ENCODE assay signal across 9 cellular contexts in genomic region chr10:71270301-71270777, GRCh38. TPM values are rescaled to one million over a fixed set of nuclear protein-coding genes. Genes with fewer than 3 reads are reported as not detected.
DNase-seq lines count a peak whose midpoint lies in the region; ATAC-seq and TF ChIP-seq lines count a peak whose summit lies in the region.
"Had no signal": no experiment of that assay in that cellular context is flagged by ENCODE, and none has a peak within 500 bp of the region (broad histone marks: within the 10 kb centered on the region; RNA-seq: fewer than 3 reads in every experiment).

No MANE protein-coding gene starts in this region.

- DNase-seq in GM19240 (ENCODE audit: insufficient read length, low spot score) = peak; percentile 64
- peak; percentile 27 to 67 for DNase-seq in NCI-H446 (lab: John Stamatoyannopoulos, UW)
- peak; percentile 11 for DNase-seq in activated T-helper 1 cell treated with anti-CD3 and anti-CD28 coated beads, Interleukin-12 subunit alpha, Interleukin-12 subunit beta, Interleukin-2, Interleukin-4 antibody, amounts not matched to agents 30 ng/mL and 10 ng/mL and 1 ng/mL, durations not matched to agents 14 hours and 24 hours and 36 hours (ENCODE audit: low spot score)
- DNase-seq in cardiac muscle cell (ENCODE audit: low read depth in 1 of 2, low spot score in 1 of 2) = peak; percentile 85 to 87
- DNase-seq in pulmonary artery endothelial cell (ENCODE audit: low read depth, low spot score) = peak; percentile 32

- H3K36me3 Mint-ChIP-seq in activated T-helper 1 cell treated with anti-CD3 and anti-CD28 coated beads, Interleukin-12 subunit alpha, Interleukin-12 subunit beta, Interleukin-2, Interleukin-4 antibody, amounts not matched to agents 30 ng/mL and 10 ng/mL and 1 ng/mL, durations not matched to agents 14 hours and 24 hours and 36 hours (ENCODE audit: low read depth) = no peaks in the 10 kb centered on the region

- H3K27ac ChIP-seq in C4-2B = no peak overlapping the region
- peak overlapping the region; percentile 69 for H3K27ac ChIP-seq in cardiac muscle cell
- H3K27ac ChIP-seq: ovary had no signal

- H3K4me3 ChIP-seq in cardiac muscle cell = no peak overlapping the region
- H3K4me3 ChIP-seq: ovary had no signal

- ATAC-seq in HG02623 (IDR thresholded peaks at IDR 0.05; ENCODE audit: unreplicated experiment) (no peak), HG03442 (IDR thresholded peaks at IDR 0.05; ENCODE audit: unreplicated experiment) (no peak)

- H3K36me3 ChIP-seq in cardiac muscle cell = peaks cover 4% of the 10 kb centered on the region
- H3K36me3 ChIP-seq: ovary had no signal

- intact Hi-C loops in activated T-helper 1 cell treated with anti-CD3 and anti-CD28 coated beads, Interleukin-12 subunit alpha, Interleukin-12 subunit beta, Interleukin-2, Interleukin-4 antibody, amounts not matched to agents 30 ng/mL and 10 ng/mL and 1 ng/mL, durations not matched to agents 14 hours and 24 hours and 36 hours (cut with micrococcal nuclease) = no loop called here

- no peaks in the 10 kb centered on the region for H3K4me1 Mint-ChIP-seq in activated T-helper 1 cell treated with anti-CD3 and anti-CD28 coated beads, Interleukin-12 subunit alpha, Interleukin-12 subunit beta, Interleukin-2, Interleukin-4 antibody, amounts not matched to agents 30 ng/mL and 10 ng/mL and 1 ng/mL, durations not matched to agents 14 hours and 24 hours and 36 hours (ENCODE audit: low read depth)

- H3K27me3 Mint-ChIP-seq in activated T-helper 1 cell treated with anti-CD3 and anti-CD28 coated beads, Interleukin-12 subunit alpha, Interleukin-12 subunit beta, Interleukin-2, Interleukin-4 antibody, amounts not matched to agents 30 ng/mL and 10 ng/mL and 1 ng/mL, durations not matched to agents 14 hours and 24 hours and 36 hours (ENCODE audit: insufficient read depth) = peaks cover 5% of the 10 kb centered on the region

- no peaks in the 10 kb centered on the region for H3K9me3 ChIP-seq in cardiac muscle cell (ENCODE audit: low read depth)
- H3K9me3 ChIP-seq: ovary had no signal

- no peak overlapping the region for H3K27ac Mint-ChIP-seq in activated T-helper 1 cell treated with anti-CD3 and anti-CD28 coated beads, Interleukin-12 subunit alpha, Interleukin-12 subunit beta, Interleukin-2, Interleukin-4 antibody, amounts not matched to agents 30 ng/mL and 10 ng/mL and 1 ng/mL, durations not matched to agents 14 hours and 24 hours and 36 hours

- no peaks in the 10 kb centered on the region for H3K9me3 Mint-ChIP-seq in activated T-helper 1 cell treated with anti-CD3 and anti-CD28 coated beads, Interleukin-12 subunit alpha, Interleukin-12 subunit beta, Interleukin-2, Interleukin-4 antibody, amounts not matched to agents 30 ng/mL and 10 ng/mL and 1 ng/mL, durations not matched to agents 14 hours and 24 hours and 36 hours

- no peak overlapping the region for H3K4me3 Mint-ChIP-seq in activated T-helper 1 cell treated with anti-CD3 and anti-CD28 coated beads, Interleukin-12 subunit alpha, Interleukin-12 subunit beta, Interleukin-2, Interleukin-4 antibody, amounts not matched to agents 30 ng/mL and 10 ng/mL and 1 ng/mL, durations not matched to agents 14 hours and 24 hours and 36 hours

- peak; percentile 76 for TF ChIP-seq CTCF in C4-2B (conservative IDR thresholded peaks at IDR 0.05)
- peak; percentile 77 for TF ChIP-seq CTCF in cardiac muscle cell (IDR thresholded peaks at IDR 0.05; ENCODE audit: low read depth, low read length)

- H3K4me1 ChIP-seq in cardiac muscle cell (ENCODE audit: low read depth) = peaks cover 36% of the 10 kb centered on the region

- H3K27me3 ChIP-seq in cardiac muscle cell = no peaks in the 10 kb centered on the region
- H3K27me3 ChIP-seq: ovary had no signal

RNA-seq across cellular contexts. Expression of gene SLC29A3, which starts 48.7 kb away (rescaled TPM):
- total RNA-seq in activated T-helper 1 cell treated with anti-CD3 and anti-CD28 coated beads, Interleukin-12 subunit alpha, Interleukin-12 subunit beta, Interleukin-2, Interleukin-4 antibody, amounts not matched to agents 30 ng/mL and 10 ng/mL and 1 ng/mL, durations not matched to agents 14 hours and 24 hours and 36 hours = 6.6 and 6.8 TPM in 2 replicates
- total RNA-seq in cardiac muscle cell (2.5 and 3.5 TPM in 2 replicates), pulmonary artery endothelial cell (0.95 and 1.3 TPM in 2 replicates)
- 4.0 and 5.8 TPM in 2 replicates for polyA plus RNA-seq in cardiac muscle cell

RNA-seq across cellular contexts. Expression of gene UNC5B, which starts 58.0 kb away (rescaled TPM):
- 0.07 and 0.10 TPM in 2 replicates for total RNA-seq in activated T-helper 1 cell treated with anti-CD3 and anti-CD28 coated beads, Interleukin-12 subunit alpha, Interleukin-12 subunit beta, Interleukin-2, Interleukin-4 antibody, amounts not matched to agents 30 ng/mL and 10 ng/mL and 1 ng/mL, durations not matched to agents 14 hours and 24 hours and 36 hours
- total RNA-seq in cardiac muscle cell (112 and 172 TPM in 2 replicates), pulmonary artery endothelial cell (1.3 and 8.0 TPM in 2 replicates)
- polyA plus RNA-seq in cardiac muscle cell = 73.3 and 98.3 TPM in 2 replicates

Comparison
In these comparisons a context has a peak if more than half of its experiments do, and no peak if none do; other contexts are left out.
1. DNase-seq: peak in every context shown above with its lines; median percentile 86 in cardiac muscle cell; 64 in GM19240; 47 in NCI-H446; 32 in pulmonary artery endothelial cell; 11 in activated T-helper 1 cell treated with anti-CD3 and anti-CD28 coated beads, Interleukin-12 subunit alpha, Interleukin-12 subunit beta, Interleukin-2, Interleukin-4 antibody, amounts not matched to agents 30 ng/mL and 10 ng/mL and 1 ng/mL, durations not matched to agents 14 hours and 24 hours and 36 hours.
2. RNA of gene UNC5B, which starts 58.0 kb away (total RNA-seq): 112 to 172 TPM in cardiac muscle cell; 1.3 to 8.0 TPM in pulmonary artery endothelial cell and 0.07 to 0.10 TPM in activated T-helper 1 cell treated with anti-CD3 and anti-CD28 coated beads, Interleukin-12 subunit alpha, Interleukin-12 subunit beta, Interleukin-2, Interleukin-4 antibody, amounts not matched to agents 30 ng/mL and 10 ng/mL and 1 ng/mL, durations not matched to agents 14 hours and 24 hours and 36 hours; every median in the first group is over 10 times any median in the second.